In genomic region chr7:63376873-63377272, GRCh38 we compare ENCODE assay signal across 34 cellular contexts.
DNase-seq lines count a peak whose midpoint lies in the region; ATAC-seq, FAIRE-seq and TF ChIP-seq lines count a peak whose summit lies in the region.
"Had no signal": no experiment of that assay in that cellular context is flagged by ENCODE, and none has a peak within 500 bp of the region (broad histone marks: within the 10 kb centered on the region; RNA-seq: fewer than 3 reads in every experiment).

No MANE protein-coding gene starts in this region.

- no peak overlapping the region for H3K9ac ChIP-seq in HepG2 (ENCODE audit: insufficient read depth, low read depth, low read length)
- H3K9ac ChIP-seq in IMR-90 (ENCODE audit: low read depth, low read length), result no peak overlapping the region
- no peak overlapping the region for H3K9ac ChIP-seq in K562 (ENCODE audit: insufficient read depth in 1 of 2, low read depth in 2 of 2, low read length in 2 of 2)
- H3K9ac ChIP-seq: BLaER1; BLaER1 treated with 17β-estradiol and CSF1 and Interleukin-3, amounts not matched to agents 10 nM and 100 nM had no signal

- H3K9me1 ChIP-seq in IMR-90 (ENCODE audit: insufficient read depth, low read length), result no peaks in the 10 kb centered on the region
- no peaks in the 10 kb centered on the region for H3K9me1 ChIP-seq in K562 (ENCODE audit: control insufficient read depth, insufficient read depth, low read length)

- intact Hi-C loops in HepG2 (cut with micrococcal nuclease; ENCODE audit: unreplicated experiment) (no loop called here), right lobe of liver (cut with DNase I) (no loop called here), IMR-90 (cut with micrococcal nuclease) (no loop called here), K562 (cut with micrococcal nuclease) (no loop called here)

- no peak for TF ChIP-seq POLR2A in HepG2 (IDR thresholded peaks at IDR 0.05; ENCODE audit: insufficient read depth in 1 of 2, low read depth in 2 of 2, low read length in 2 of 2)
- TF ChIP-seq POLR2A in right lobe of liver (IDR thresholded peaks at IDR 0.05), result no peak
- TF ChIP-seq POLR2A in A549 (IDR thresholded peaks at IDR 0.05; ENCODE audit: low read length), result no peak
- no peak for TF ChIP-seq POLR2A in IMR-90 (IDR thresholded peaks at IDR 0.05; ENCODE audit: low read depth, low read length)
- TF ChIP-seq POLR2A in K562 (conservative IDR thresholded peaks at IDR 0.05), result no peak

- H3K36me3 ChIP-seq in HepG2 (replicated peaks in 1 of 2; ENCODE audit: control insufficient read depth in 1 of 2, insufficient read depth in 2 of 2, low read length in 2 of 2), result no peaks in the 10 kb centered on the region
- no peaks in the 10 kb centered on the region for H3K36me3 ChIP-seq in right lobe of liver
- no peaks in the 10 kb centered on the region for H3K36me3 ChIP-seq in IMR-90 (ENCODE audit: control insufficient read depth, insufficient read depth, low read length)
- H3K36me3 ChIP-seq in K562 (ENCODE audit: control insufficient read depth, insufficient read depth, low read length), result no peaks in the 10 kb centered on the region
- H3K36me3 ChIP-seq: BE2C; BLaER1; BLaER1 treated with 17β-estradiol and CSF1 and Interleukin-3, amounts not matched to agents 10 nM and 100 nM had no signal

- H4K5ac ChIP-seq in IMR-90 (ENCODE audit: low read depth, low read length), result no peak overlapping the region

- CTCF ChIA-PET in HepG2 (lab: Yijun Ruan, JAX; ENCODE audit: low intra/inter-chr PET ratio, low total read pairs), result no interaction called here
- CTCF ChIA-PET in A549 (lab: Yijun Ruan, JAX), result no interaction called here
- CTCF ChIA-PET in IMR-90 (lab: Yijun Ruan, JAX), result no interaction called here
- CTCF ChIA-PET in K562 (lab: Yijun Ruan, JAX; ENCODE audit: low intra/inter-chr PET ratio), result no interaction called here

- H3K56ac ChIP-seq in IMR-90 (ENCODE audit: extremely low read depth, insufficient read depth, low read length), result no peak overlapping the region

- in situ Hi-C loops in HepG2 (cut with HindIII; ENCODE audit: extremely low pct_ligation_motif_present, low pct_unique_long_range_greater_than_20kb), result no loop called here
- in situ Hi-C loops in IMR-90 (cut with MboI; ENCODE audit: low sequenced_read_pairs), result no loop called here
- in situ Hi-C loops in K562 (cut with MboI), result no loop called here

- TF ChIP-seq RAD21 in HepG2 (CRISPR knock-in tag; IDR thresholded peaks at IDR 0.05), result no peak
- no peak for TF ChIP-seq RAD21 in A549 (conservative IDR thresholded peaks at IDR 0.05 in 1 of 2, IDR thresholded peaks at IDR 0.05 in 1 of 2)
- no peak for TF ChIP-seq RAD21 in IMR-90 (IDR thresholded peaks at IDR 0.05; ENCODE audit: low read length)
- TF ChIP-seq RAD21 in K562 (CRISPR knock-in tag; conservative IDR thresholded peaks at IDR 0.05 in 1 of 2, IDR thresholded peaks at IDR 0.05 in 1 of 2), result no peak

- no peak overlapping the region for H4K8ac ChIP-seq in IMR-90 (ENCODE audit: low read depth in 2 of 2, low read length in 2 of 2)

- H3K27ac ChIP-seq in HepG2 (ENCODE audit: extremely low read length, insufficient read depth, low read length) (no peak overlapping the region), right lobe of liver (no peak overlapping the region), A549 (no peak overlapping the region), IMR-90 (ENCODE audit: insufficient read depth, low read length) (no peak overlapping the region), K562 (ENCODE audit: extremely low read depth, low read depth, low read length) (no peak overlapping the region)
- H3K27ac ChIP-seq: 22Rv1; BLaER1; BLaER1 treated with 17β-estradiol and CSF1 and Interleukin-3, amounts not matched to agents 10 nM and 100 nM; C4-2B had no signal

- H3K79me2 ChIP-seq in HepG2 (ENCODE audit: insufficient read depth, low read length), result no peaks in the 10 kb centered on the region
- H3K79me2 ChIP-seq in K562 (ENCODE audit: control insufficient read depth, insufficient read depth, low read length), result no peaks in the 10 kb centered on the region

- no peaks in the 10 kb centered on the region for H3K79me1 ChIP-seq in IMR-90 (ENCODE audit: low read depth in 1 of 2, low read length in 2 of 2)

- H3K23ac ChIP-seq in IMR-90 (ENCODE audit: low read depth, low read length), result no peak overlapping the region

- no peak overlapping the region for H2BK15ac ChIP-seq in IMR-90 (ENCODE audit: low read depth, low read length)

- 0% methylated on average over 2 of the region's 2 CpGs for WGBS in HepG2 (ENCODE audit: low lambda C conversion rate)
- 27% methylated on average over 2 of the region's 2 CpGs for WGBS in right lobe of liver (ENCODE audit: insufficient coverage, low coverage, low lambda C conversion rate, missing lambda C conversion rate)
- under 1% methylated on average over 2 of the region's 2 CpGs for WGBS in A549 (ENCODE audit: missing lambda C conversion rate)
- WGBS in IMR-90 (ENCODE audit: extremely low coverage in 2 of 2, insufficient read length in 1 of 2), 2 experiments, result no CpG with 5 or more reads among the region's 2 CpGs
- WGBS in K562 (ENCODE audit: insufficient coverage, low coverage, missing lambda C conversion rate), result 0% methylated on average over 2 of the region's 2 CpGs

- H2AFZ ChIP-seq in HepG2 (ENCODE audit: low read length) (no peak overlapping the region), IMR-90 (replicated peaks; ENCODE audit: low read length, poor library complexity) (no peak overlapping the region), K562 (ENCODE audit: low read depth, low read length) (no peak overlapping the region)

- H3K4me1 ChIP-seq in HepG2 (ENCODE audit: insufficient read depth, low read length), result no peaks in the 10 kb centered on the region
- H3K4me1 ChIP-seq in right lobe of liver, result no peaks in the 10 kb centered on the region
- H3K4me1 ChIP-seq in A549, result no peaks in the 10 kb centered on the region
- no peaks in the 10 kb centered on the region for H3K4me1 ChIP-seq in IMR-90 (ENCODE audit: control insufficient read depth, insufficient read depth, low read length)
- H3K4me1 ChIP-seq in K562 (replicated peaks in 1 of 2; ENCODE audit: control insufficient read depth in 2 of 2, insufficient read depth in 2 of 2, low read length in 2 of 2), result no peaks in the 10 kb centered on the region
- H3K4me1 ChIP-seq: BE2C; BLaER1; BLaER1 treated with 17β-estradiol and CSF1 and Interleukin-3, amounts not matched to agents 10 nM and 100 nM; Caco-2 had no signal

- H4K91ac ChIP-seq in IMR-90 (ENCODE audit: insufficient read depth, low read depth, low read length), result no peak overlapping the region

- H2BK20ac ChIP-seq in IMR-90 (ENCODE audit: low read depth, low read length), result no peak overlapping the region

- H3K27me3 ChIP-seq in HepG2 (ENCODE audit: control insufficient read depth in 1 of 2, insufficient read depth in 2 of 2, low read length in 2 of 2), result no peaks in the 10 kb centered on the region
- H3K27me3 ChIP-seq in right lobe of liver, result no peaks in the 10 kb centered on the region
- no peaks in the 10 kb centered on the region for H3K27me3 ChIP-seq in IMR-90 (ENCODE audit: control insufficient read depth, insufficient read depth, low read length)
- no peaks in the 10 kb centered on the region for H3K27me3 ChIP-seq in K562 (ENCODE audit: control insufficient read depth in 2 of 2, insufficient read depth in 2 of 2, low read length in 2 of 2)
- H3K27me3 ChIP-seq: BE2C; BLaER1; BLaER1 treated with 17β-estradiol and CSF1 and Interleukin-3, amounts not matched to agents 10 nM and 100 nM had no signal

- H2BK5ac ChIP-seq in IMR-90 (ENCODE audit: low read depth, low read length, poor library complexity, severe bottlenecking), result no peak overlapping the region

- H3K14ac ChIP-seq in IMR-90 (replicated peaks; ENCODE audit: low read depth, low read length), result no peak overlapping the region

- TF ChIP-seq EP300 in HepG2 (IDR thresholded peaks at IDR 0.05; ENCODE audit: low read depth in 2 of 2, low read length in 2 of 2) (no peak), HepG2 (CRISPR knock-in tag; IDR thresholded peaks at IDR 0.05; ENCODE audit: borderline replicate concordance) (no peak), A549 (IDR thresholded peaks at IDR 0.05) (no peak), K562 (IDR thresholded peaks at IDR 0.05; ENCODE audit: low read length) (no peak)

- dilution Hi-C loops in IMR-90 (cut with HindIII; ENCODE audit: low sequenced_read_pairs, unreplicated experiment), result no loop called here

- H2BK120ac ChIP-seq in IMR-90 (ENCODE audit: low read depth, low read length), result no peak overlapping the region

- H3K9me3 ChIP-seq in HepG2 (ENCODE audit: low read length) (peaks cover 75% of the 10 kb centered on the region), right lobe of liver (no peaks in the 10 kb centered on the region), A549 (peaks cover 15% of the 10 kb centered on the region; the same call in 2 of the 3 replicates), IMR-90 (ENCODE audit: control insufficient read depth, insufficient read depth, low read length) (peaks cover 6% of the 10 kb centered on the region; the same call in 1 of the 2 replicates), K562 (replicated peaks; ENCODE audit: control insufficient read depth, insufficient read depth, low read depth, low read length) (no peaks in the 10 kb centered on the region; the same call in 1 of the 2 replicates)
- H3K9me3 ChIP-seq: BE2C, BLaER1 had no signal

- no peak overlapping the region for H3K4me2 ChIP-seq in HepG2 (ENCODE audit: low read depth, low read length)
- no peak overlapping the region for H3K4me2 ChIP-seq in A549
- no peak overlapping the region for H3K4me2 ChIP-seq in IMR-90 (ENCODE audit: low read depth, low read length)
- H3K4me2 ChIP-seq in K562 (ENCODE audit: insufficient read depth, low read length), result no peak overlapping the region
- H3K4me2 ChIP-seq: BLaER1; BLaER1 treated with 17β-estradiol and CSF1 and Interleukin-3, amounts not matched to agents 10 nM and 100 nM had no signal

- POLR2A ChIA-PET in HepG2 (lab: Yijun Ruan, JAX) (no interaction called here), A549 (lab: Yijun Ruan, JAX) (no interaction called here), IMR-90 (lab: Charles Lee; ENCODE audit: unreplicated experiment) (no interaction called here), K562 (lab: Yijun Ruan, JAX) (no interaction called here)

- no peaks in the 10 kb centered on the region for H4K20me1 ChIP-seq in HepG2 (ENCODE audit: insufficient read depth, low read length)
- H4K20me1 ChIP-seq in IMR-90 (ENCODE audit: insufficient read depth, low read length), result no peaks in the 10 kb centered on the region
- no peaks in the 10 kb centered on the region for H4K20me1 ChIP-seq in K562 (replicated peaks; ENCODE audit: control insufficient read depth, insufficient read depth, low read length)
- H4K20me1 ChIP-seq: BLaER1; BLaER1 treated with 17β-estradiol and CSF1 and Interleukin-3, amounts not matched to agents 10 nM and 100 nM had no signal

- TF ChIP-seq CTCF in HepG2 (CRISPR knock-in tag; IDR thresholded peaks at IDR 0.05) (no peak), right lobe of liver (IDR thresholded peaks at IDR 0.05) (no peak), A549 (IDR thresholded peaks at IDR 0.05) (no peak), IMR-90 (conservative IDR thresholded peaks at IDR 0.05; ENCODE audit: low read depth, low read length) (no peak), K562 (IDR thresholded peaks at IDR 0.05 in 2 of 3, conservative IDR thresholded peaks at IDR 0.05 in 1 of 3; ENCODE audit: insufficient read depth in 2 of 3, low read depth in 1 of 3, low read length in 3 of 3) (no peak)

- DNase-seq in HepG2 (ENCODE audit: low spot score), result no peak
- no peak for DNase-seq in right lobe of liver
- DNase-seq in A549 (ENCODE audit: low read depth in 1 of 2, low spot score in 1 of 2), result no peak
- DNase-seq in IMR-90, result no peak
- no peak for DNase-seq in K562 (ENCODE audit: extremely low read depth in 1 of 4, low spot score in 3 of 4)
- no peak for DNase-seq in HUDEP-2 (lab: John Stamatoyannopoulos, UW; ENCODE audit: unreplicated experiment in 76 of 76)
- DNase-seq in stimulated activated CD4-positive, alpha-beta T cell treated with anti-CD3 and anti-CD28 coated beads, Interleukin-15, amount 100 ng/mL, for 24 hours, result no peak
- DNase-seq: 8988T; ACHN; AML-193; BE2C; C1 segment of cervical spinal cord; Caco-2; Calu3; CD4-positive, alpha-beta memory T cell; CD4-positive, alpha-beta T cell; CD4-positive, CD25-positive, alpha-beta regulatory T cell; CD8-positive, alpha-beta memory T cell; CD8-positive, alpha-beta T cell; COR-L47; DMS 273 treated with DMSO at 0.1 percent for 48 hours; DMS153; DMS53; DMS79; DMS79 treated with DMSO at 0.1 percent for 48 hours; DND-41; EL had no signal

- H3K18ac ChIP-seq in IMR-90 (ENCODE audit: low read depth, low read length), result no peak overlapping the region

- ATAC-seq in HepG2 (no peak), right lobe of liver (no peak), A549 (no peak), IMR-90 (ENCODE audit: low read depth) (no peak), K562 (no peak), GM21825 (IDR thresholded peaks at IDR 0.05; ENCODE audit: unreplicated experiment) (no peak)
- ATAC-seq: CD8-positive, alpha-beta T cell had no signal

- no peak overlapping the region for H3K4me3 ChIP-seq in HepG2 (replicated peaks in 1 of 3; ENCODE audit: insufficient read depth in 1 of 3, low read depth in 2 of 3, low read length in 3 of 3)
- no peak overlapping the region for H3K4me3 ChIP-seq in right lobe of liver
- no peak overlapping the region for H3K4me3 ChIP-seq in A549
- H3K4me3 ChIP-seq in IMR-90 (ENCODE audit: insufficient read depth, low read depth, low read length), result no peak overlapping the region
- no peak overlapping the region for H3K4me3 ChIP-seq in K562
- H3K4me3 ChIP-seq: BLaER1; BLaER1 treated with 17β-estradiol and CSF1 and Interleukin-3, amounts not matched to agents 10 nM and 100 nM had no signal

- H3K4ac ChIP-seq in IMR-90 (ENCODE audit: low read depth, low read length), result no peak overlapping the region

- no peak for FAIRE-seq in HepG2 (lab: Jason Lieb, UNC)
- no peak for FAIRE-seq in A549 (lab: Jason Lieb, UNC)
- no peak for FAIRE-seq in K562 (lab: Jason Lieb, UNC)
- FAIRE-seq: A204.1, D721Med had no signal

- no TSS peak for BruUV-seq in HepG2 (replicated peaks; lab: Mats Ljungman, UMichigan)
- no TSS peak for BruUV-seq in IMR-90 (replicated peaks; lab: Mats Ljungman, UMichigan)
- BruUV-seq in K562 (replicated peaks; lab: Mats Ljungman, UMichigan), result no TSS peak

- H2AK5ac ChIP-seq in IMR-90 (ENCODE audit: low read depth, low read length), result no peak overlapping the region

- no peak overlapping the region for H2AK9ac ChIP-seq in IMR-90 (replicated peaks; ENCODE audit: low read depth, low read length, poor library complexity)

Comparison
In these comparisons a context has a peak if more than half of its experiments do, and no peak if none do; other contexts are left out.
1. Of the 241 proteins assayed by ChIP-seq in both HepG2 and K562: peak only in HepG2: MAFK; only in K562: MAFG; in both: MAFF; in neither: 238.